In the genomic region with DNA sequence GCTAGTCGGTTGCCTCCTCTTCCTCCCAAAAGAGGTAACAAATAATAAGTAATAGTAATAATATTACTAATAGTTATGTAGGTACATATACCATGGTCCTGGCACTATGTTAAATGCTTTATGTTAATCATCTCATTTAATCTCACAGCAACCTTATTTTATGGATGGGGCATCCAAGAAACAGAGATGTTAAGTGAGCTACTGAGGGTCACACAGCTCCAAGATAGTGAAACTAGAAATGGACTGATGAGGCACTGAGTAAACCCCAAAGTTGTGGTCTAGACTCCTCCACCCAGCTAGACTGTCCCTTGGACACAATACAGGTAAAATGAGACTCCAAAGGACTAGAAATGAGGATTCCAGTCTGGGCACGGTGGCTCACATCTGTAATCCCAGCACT, we compare ENCODE assay signal across 10 cellular contexts. TPM values are rescaled to one million over a fixed set of nuclear protein-coding genes. Genes with fewer than 3 reads are reported as not detected.
DNase-seq lines count a peak whose midpoint lies in the region; ATAC-seq and TF ChIP-seq lines count a peak whose summit lies in the region.
"Had no signal": no experiment of that assay in that cellular context is flagged by ENCODE, and none has a peak within 500 bp of the region (broad histone marks: within the 10 kb centered on the region; RNA-seq: fewer than 3 reads in every experiment).

No MANE protein-coding gene starts in this region.

- no peak overlapping the region for H4K8ac ChIP-seq in trophoblast cell (ENCODE audit: low read depth, low read length)

- H3K4me1 Mint-ChIP-seq in GM23338, result peaks cover 49% of the 10 kb centered on the region
- H3K4me1 Mint-ChIP-seq: CD4-positive, CD25-positive, alpha-beta regulatory T cell had no signal

- ATAC-seq in GM23338 (no peak), GM18870 (IDR thresholded peaks at IDR 0.05; ENCODE audit: unreplicated experiment) (no peak)

- H3F3A ChIP-seq in GM23338 (replicated peaks; ENCODE audit: low read depth), result peaks cover 11% of the 10 kb centered on the region

- H3K9me3 Mint-ChIP-seq in GM23338, result no peaks in the 10 kb centered on the region

- no peaks in the 10 kb centered on the region for H3K9me2 ChIP-seq in GM23338 (ENCODE audit: insufficient read depth)

- no peak overlapping the region for H2BK5ac ChIP-seq in trophoblast cell (ENCODE audit: low read depth, low read length, poor library complexity)

- H3K27me3 Mint-ChIP-seq in GM23338 (ENCODE audit: insufficient read depth, low read depth, poor library complexity), result peaks cover 26% of the 10 kb centered on the region

- no peaks in the 10 kb centered on the region for H4K20me1 ChIP-seq in GM23338 (replicated peaks; ENCODE audit: insufficient read depth)
- H4K20me1 ChIP-seq: BLaER1 had no signal

- H3K27me3 ChIP-seq in GM23338 (ENCODE audit: insufficient read depth) (no peaks in the 10 kb centered on the region), HUES64 (ENCODE audit: insufficient read depth, low read length) (no peaks in the 10 kb centered on the region), iPS-18a (ENCODE audit: control insufficient read depth, insufficient read depth, low read length) (no peaks in the 10 kb centered on the region), trophoblast cell (ENCODE audit: insufficient read depth, low read length) (no peaks in the 10 kb centered on the region)
- H3K27me3 ChIP-seq: BLaER1 had no signal

- no peak overlapping the region for H2AK5ac ChIP-seq in trophoblast cell (ENCODE audit: low read length)

- peak overlapping the region; percentile 85; the same call in 2 of the 3 replicates for H3K4me3 Mint-ChIP-seq in GM23338
- H3K4me3 Mint-ChIP-seq: CD4-positive, CD25-positive, alpha-beta regulatory T cell had no signal

- H3K4me3 ChIP-seq in GM23338 (peak overlapping the region; percentile 60; the same call in 1 of the 2 replicates), HUES64 (ENCODE audit: low read length) (no peak overlapping the region), iPS-18a (ENCODE audit: low read length) (no peak overlapping the region), trophoblast cell (ENCODE audit: low read depth, low read length) (no peak overlapping the region)
- H3K4me3 ChIP-seq: BLaER1 had no signal

- H2BK120ac ChIP-seq in trophoblast cell (ENCODE audit: insufficient read depth, low read length, poor library complexity), result no peak overlapping the region

- no peak overlapping the region for H3K14ac ChIP-seq in trophoblast cell (ENCODE audit: low read length)

- no peak overlapping the region for H2AFZ ChIP-seq in GM23338
- H2AFZ ChIP-seq in trophoblast cell (ENCODE audit: insufficient read depth, low read length, poor library complexity), result no peak overlapping the region

- no peak for TF ChIP-seq CTCF in GM23338 (conservative IDR thresholded peaks at IDR 0.05; ENCODE audit: low read depth in 2 of 2)

- H3K18ac ChIP-seq in trophoblast cell (ENCODE audit: low read length), result no peak overlapping the region

- WGBS in HUES64, result 89% methylated on average over 1 of the region's 2 CpGs
- no CpG with 5 or more reads among the region's 2 CpGs for WGBS in trophoblast cell (ENCODE audit: extremely low coverage, insufficient coverage, insufficient read length)

- no peak overlapping the region for H4K91ac ChIP-seq in trophoblast cell (ENCODE audit: low read depth, low read length)

- H3K79me2 ChIP-seq in GM23338 (replicated peaks; ENCODE audit: insufficient read depth) (peaks cover 10% of the 10 kb centered on the region), trophoblast cell (ENCODE audit: control insufficient read depth, insufficient read depth, low read length, poor library complexity) (no peaks in the 10 kb centered on the region)

- peak overlapping the region; percentile 96; the same call in 1 of the 2 replicates for H3K27ac Mint-ChIP-seq in GM23338
- H3K27ac Mint-ChIP-seq: CD4-positive, CD25-positive, alpha-beta regulatory T cell had no signal

- H3K4me1 ChIP-seq in GM23338 (ENCODE audit: insufficient read depth), result peaks cover 29% of the 10 kb centered on the region
- peaks cover 26% of the 10 kb centered on the region for H3K4me1 ChIP-seq in HUES64 (ENCODE audit: insufficient read depth, low read length)
- peaks cover 26% of the 10 kb centered on the region for H3K4me1 ChIP-seq in iPS-18a (ENCODE audit: control insufficient read depth, low read depth, low read length)
- H3K4me1 ChIP-seq in trophoblast cell (ENCODE audit: control insufficient read depth in 1 of 2, insufficient read depth in 2 of 2, low read length in 2 of 2), result no peaks in the 10 kb centered on the region

- H3K79me1 ChIP-seq in trophoblast cell (ENCODE audit: low read length), result no peaks in the 10 kb centered on the region

- DNase-seq in GM23338 (ENCODE audit: low spot score) (no peak), DMS153 (lab: John Stamatoyannopoulos, UW) (no peak), trophoblast cell (no peak)
- DNase-seq: 8988T; AML-193; CD4-positive, CD25-positive, alpha-beta regulatory T cell had no signal

- H3K4me2 ChIP-seq in GM23338 (peak overlapping the region; percentile 35), trophoblast cell (ENCODE audit: low read length) (no peak overlapping the region)
- H3K4me2 ChIP-seq: BLaER1 had no signal

- no peak overlapping the region for H4K12ac ChIP-seq in trophoblast cell (ENCODE audit: low read depth, low read length)

- H3K23ac ChIP-seq in trophoblast cell (ENCODE audit: low read length), result no peak overlapping the region

- no peak overlapping the region for H2BK12ac ChIP-seq in trophoblast cell (ENCODE audit: low read length)

- H3K9ac ChIP-seq in HUES64 (ENCODE audit: low read depth, low read length), result no peak overlapping the region
- H3K9ac ChIP-seq in iPS-18a (ENCODE audit: low read length), result peak overlapping the region; percentile 24
- H3K9ac ChIP-seq in trophoblast cell (ENCODE audit: low read length), result no peak overlapping the region
- H3K9ac ChIP-seq: BLaER1 had no signal

- H3K36me3 ChIP-seq in GM23338 (ENCODE audit: insufficient read depth), result peaks cover 8% of the 10 kb centered on the region; the same call in 1 of the 2 replicates
- H3K36me3 ChIP-seq in HUES64 (ENCODE audit: insufficient read depth, low read length), result peaks cover 38% of the 10 kb centered on the region
- H3K36me3 ChIP-seq in iPS-18a (ENCODE audit: control insufficient read depth, low read depth, low read length), result peaks cover 11% of the 10 kb centered on the region
- H3K36me3 ChIP-seq in trophoblast cell (ENCODE audit: control insufficient read depth in 1 of 2, insufficient read depth in 2 of 2, low read length in 2 of 2), result no peaks in the 10 kb centered on the region

- no peak overlapping the region for H3K4ac ChIP-seq in trophoblast cell (ENCODE audit: low read depth, low read length)

- H3K9me3 ChIP-seq in HUES64 (ENCODE audit: insufficient read depth, low read depth, low read length) (no peaks in the 10 kb centered on the region), iPS-18a (ENCODE audit: control insufficient read depth, low read depth, low read length) (no peaks in the 10 kb centered on the region), trophoblast cell (ENCODE audit: insufficient read depth, low read depth, low read length) (no peaks in the 10 kb centered on the region)
- H3K9me3 ChIP-seq: BLaER1 had no signal

- peaks cover 43% of the 10 kb centered on the region for H3K36me3 Mint-ChIP-seq in GM23338 (ENCODE audit: low read depth)
- H3K36me3 Mint-ChIP-seq: CD4-positive, CD25-positive, alpha-beta regulatory T cell had no signal

- H3K27ac ChIP-seq in GM23338 (ENCODE audit: low read depth) (peak overlapping the region; percentile 82), HUES64 (ENCODE audit: low read depth, low read length) (peak overlapping the region; percentile 99; the same call in 1 of the 2 replicates), iPS-18a (ENCODE audit: low read length) (no peak overlapping the region), trophoblast cell (ENCODE audit: low read depth, low read length) (no peak overlapping the region)
- H3K27ac ChIP-seq: BLaER1 had no signal

TF ChIP-seq in GM23338, 12 proteins besides CTCF, POLR2A, EP300 and RAD21 (continues in another document):
- TF ChIP-seq, protein P1, sequence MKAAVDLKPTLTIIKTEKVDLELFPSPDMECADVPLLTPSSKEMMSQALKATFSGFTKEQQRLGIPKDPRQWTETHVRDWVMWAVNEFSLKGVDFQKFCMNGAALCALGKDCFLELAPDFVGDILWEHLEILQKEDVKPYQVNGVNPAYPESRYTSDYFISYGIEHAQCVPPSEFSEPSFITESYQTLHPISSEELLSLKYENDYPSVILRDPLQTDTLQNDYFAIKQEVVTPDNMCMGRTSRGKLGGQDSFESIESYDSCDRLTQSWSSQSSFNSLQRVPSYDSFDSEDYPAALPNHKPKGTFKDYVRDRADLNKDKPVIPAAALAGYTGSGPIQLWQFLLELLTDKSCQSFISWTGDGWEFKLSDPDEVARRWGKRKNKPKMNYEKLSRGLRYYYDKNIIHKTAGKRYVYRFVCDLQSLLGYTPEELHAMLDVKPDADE (IDR thresholded peaks at IDR 0.05), result no peak
- no peak for TF ChIP-seq EZH2phosphoT487 (IDR thresholded peaks at IDR 0.05; ENCODE audit: unreplicated experiment)
- TF ChIP-seq POLR2AphosphoS5 (IDR thresholded peaks at IDR 0.05; ENCODE audit: low read depth), result no peak

RNA-seq across cellular contexts. Expression of a gene that starts 15.1 kb away (rescaled TPM):
- total RNA-seq in GM23338 (2014; rRNA removed; shearing (Covaris generic)), result 9.9 and 11.6 TPM in 2 replicates
- 18.5 and 22.4 TPM in 2 replicates for polyA plus RNA-seq in GM23338 (2016; fragmentation: Nextera tagmentation; extraction: Ambion mirVana)
- polyA plus RNA-seq in HUES64 (2013, experiment 1 of 2), result 14.5 TPM
- polyA plus RNA-seq in HUES64 (2013, experiment 2 of 2), result 15.4 TPM
- 1.1 and 1.2 TPM in 2 replicates for polyA plus RNA-seq in trophoblast cell (2013)
- polyA plus RNA-seq: CD4-positive, CD25-positive, alpha-beta regulatory T cell had no signal

RNA-seq across cellular contexts. Expression of a gene that starts 19.6 kb away (rescaled TPM):
- total RNA-seq in GM23338 (2014; rRNA removed; shearing (Covaris generic)), result 15.0 and 21.3 TPM in 2 replicates
- polyA plus RNA-seq in GM23338 (2016; fragmentation: Nextera tagmentation; extraction: Ambion mirVana), result 6.3 and 8.6 TPM in 2 replicates
- polyA plus RNA-seq in HUES64 (2013, experiment 1 of 2), result 13.6 TPM
- polyA plus RNA-seq in HUES64 (2013, experiment 2 of 2), result 17.4 TPM
- polyA plus RNA-seq in trophoblast cell (2013), result 2.4 and 2.5 TPM in 2 replicates

RNA-seq across cellular contexts. Expression of a gene that starts 31.1 kb away (rescaled TPM):
- total RNA-seq in GM23338 (2014; rRNA removed; shearing (Covaris generic)), result 63.5 and 70.8 TPM in 2 replicates
- polyA plus RNA-seq in GM23338 (2016; fragmentation: Nextera tagmentation; extraction: Ambion mirVana), result 53.7 and 55.3 TPM in 2 replicates
- 36.2 TPM for polyA plus RNA-seq in HUES64 (2013, experiment 1 of 2)
- 41.1 TPM for polyA plus RNA-seq in HUES64 (2013, experiment 2 of 2)
- 91.9 and 92.6 TPM in 2 replicates for polyA plus RNA-seq in trophoblast cell (2013)

RNA-seq across cellular contexts. Expression of a gene that starts 42.1 kb away (rescaled TPM):
- 28.5 and 29.9 TPM in 2 replicates for total RNA-seq in GM23338 (2014; rRNA removed; shearing (Covaris generic))
- polyA plus RNA-seq in GM23338 (2016; fragmentation: Nextera tagmentation; extraction: Ambion mirVana), result 11.0 and 11.9 TPM in 2 replicates
- 13.9 TPM for polyA plus RNA-seq in HUES64 (2013, experiment 1 of 2)
- polyA plus RNA-seq in HUES64 (2013, experiment 2 of 2), result 17.3 TPM
- 0.03 TPM in 1 of 2 replicates, not detected in the other for polyA plus RNA-seq in trophoblast cell (2013)
- total RNA-seq: CD4-positive, CD25-positive, alpha-beta regulatory T cell had no signal

Comparison
In these comparisons a context has a peak if more than half of its experiments do, and no peak if none do; other contexts are left out.
1. H3K27ac ChIP-seq: peak in GM23338 (single experiment) and HUES64 (single experiment); none in iPS-18a (single experiment) and trophoblast cell (single experiment).